Comparison of ENCODE assay signal across 24 cellular contexts in the genomic region with DNA sequence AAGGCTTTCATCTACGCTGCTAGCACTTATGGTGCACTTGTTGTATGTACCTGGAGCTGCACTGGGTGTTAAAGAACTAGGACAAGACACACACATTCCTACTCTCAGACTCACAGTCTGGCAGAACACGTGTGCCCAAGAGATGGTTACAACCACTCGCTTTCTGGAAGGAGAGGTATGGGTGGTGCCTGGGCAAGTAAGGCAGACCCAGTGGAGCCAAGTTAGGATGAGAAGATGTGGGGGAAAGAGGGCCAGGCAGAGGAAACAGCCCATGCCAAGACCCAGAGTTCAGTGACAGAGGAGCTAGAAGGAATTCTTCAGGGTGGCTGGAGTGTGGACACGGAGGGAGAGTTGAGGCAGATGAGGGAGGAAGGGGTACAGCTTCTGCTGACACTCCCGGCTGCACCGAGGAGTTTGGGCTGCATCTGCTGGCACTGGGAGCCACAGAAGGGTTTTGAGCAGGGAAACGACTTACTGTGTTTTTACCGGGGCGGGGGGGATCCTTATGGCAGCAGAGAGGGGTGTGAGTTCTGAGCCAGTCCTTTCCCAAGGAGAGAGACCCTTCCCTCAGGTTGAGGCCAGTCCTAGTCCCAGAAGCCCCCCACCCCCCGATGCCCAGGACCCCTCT. TPM values are rescaled to one million over a fixed set of nuclear protein-coding genes. Genes with fewer than 3 reads are reported as not detected.
DNase-seq lines count a peak whose midpoint lies in the region; ATAC-seq, FAIRE-seq and TF ChIP-seq lines count a peak whose summit lies in the region.
"Had no signal": no experiment of that assay in that cellular context is flagged by ENCODE, and none has a peak within 500 bp of the region (broad histone marks: within the 10 kb centered on the region; RNA-seq: fewer than 3 reads in every experiment).

No MANE protein-coding gene starts in this region.

- TF ChIP-seq POLR2A in suprapubic skin (IDR thresholded peaks at IDR 0.05): no peak

- peaks cover 50% of the 10 kb centered on the region for H3K36me3 Mint-ChIP-seq in CD4-positive, CD25-positive, alpha-beta regulatory T cell

- no peaks in the 10 kb centered on the region for H3K27me3 Mint-ChIP-seq in CD4-positive, CD25-positive, alpha-beta regulatory T cell
- H3K27me3 Mint-ChIP-seq: activated naive CD8-positive, alpha-beta T cell treated with anti-CD3 and anti-CD28 coated beads, Interleukin-2, amount 50 U/mL, for 24 hours; CD4-positive, alpha-beta memory T cell; IgD-negative memory B cell; type B pancreatic cell had no signal

- DNase-seq in NOMO-1 treated with DMSO at 0.1 percent for 48 hours (lab: John Stamatoyannopoulos, UW; ENCODE audit: unreplicated experiment) (peak; percentile 43), NOMO-1 treated with dmso at 0.1 percent for 144 hours (lab: John Stamatoyannopoulos, UW; ENCODE audit: unreplicated experiment) (no peak), SKM-1 treated with dmso at 0.1 percent for 144 hours (lab: John Stamatoyannopoulos, UW; ENCODE audit: unreplicated experiment) (peak; percentile 54), epithelial cell of prostate (ENCODE audit: low read depth, low spot score) (no peak), suprapubic skin (ENCODE audit: low spot score in 2 of 2) (no peak), GM19239 (ENCODE audit: insufficient read length, low spot score) (no peak)
- DNase-seq in CD4-positive, CD25-positive, alpha-beta regulatory T cell: no peak
- DNase-seq in effector CD4-positive, alpha-beta T cell: no peak
- DNase-seq: 8988T; activated effector memory CD4-positive, alpha-beta T cell treated with Interleukin-2 at 50 U/mL for 16 hours; activated naive CD8-positive, alpha-beta T cell treated with anti-CD3 and anti-CD28 coated beads, Interleukin-2, amount 50 U/mL, for 24 hours; CD4-positive, alpha-beta memory T cell; effector CD8-positive, alpha-beta T cell; GM23248; HFFc6; NCI-H1417; SJCRH30 had no signal

- H3K27ac Mint-ChIP-seq in CD4-positive, CD25-positive, alpha-beta regulatory T cell: peak overlapping the region in 2 of 3 donors; percentile 60 to 79
- H3K27ac Mint-ChIP-seq: activated naive CD8-positive, alpha-beta T cell treated with anti-CD3 and anti-CD28 coated beads, Interleukin-2, amount 50 U/mL, for 24 hours; type B pancreatic cell had no signal

- no peak for TF ChIP-seq EP300 in suprapubic skin (IDR thresholded peaks at IDR 0.05)

- no peak overlapping the region for H3K4me3 Mint-ChIP-seq in CD4-positive, CD25-positive, alpha-beta regulatory T cell
- H3K4me3 Mint-ChIP-seq: activated naive CD8-positive, alpha-beta T cell treated with anti-CD3 and anti-CD28 coated beads, Interleukin-2, amount 50 U/mL, for 24 hours; CD4-positive, alpha-beta memory T cell; HFFc6; IgD-negative memory B cell; type B pancreatic cell had no signal

- peaks cover 0 to 4% (median 0%) of the 10 kb centered on the region in 4 donors for H3K4me1 Mint-ChIP-seq in CD4-positive, CD25-positive, alpha-beta regulatory T cell
- H3K4me1 Mint-ChIP-seq: activated naive CD8-positive, alpha-beta T cell treated with anti-CD3 and anti-CD28 coated beads, Interleukin-2, amount 50 U/mL, for 24 hours had no signal

- no peak overlapping the region for H3K4me3 ChIP-seq in CD4-positive, CD25-positive, alpha-beta regulatory T cell (ENCODE audit: low read depth, low read length)
- no peak overlapping the region for H3K4me3 ChIP-seq in suprapubic skin
- H3K4me3 ChIP-seq: GM23248, prostate gland, SJCRH30 had no signal

- H3K27ac ChIP-seq in CD4-positive, CD25-positive, alpha-beta regulatory T cell (ENCODE audit: insufficient read depth, low read length, poor library complexity, severe bottlenecking): no peak overlapping the region
- peak overlapping the region; percentile 55 for H3K27ac ChIP-seq in epithelial cell of prostate
- H3K27ac ChIP-seq in suprapubic skin: no peak overlapping the region
- H3K27ac ChIP-seq: GM23248, prostate gland, SJCRH30, VCaP had no signal

- H3K36me3 ChIP-seq in CD4-positive, CD25-positive, alpha-beta regulatory T cell (ENCODE audit: control insufficient read depth, insufficient read depth, low read length): peaks cover 97% of the 10 kb centered on the region
- H3K36me3 ChIP-seq in suprapubic skin: peaks cover 83% of the 10 kb centered on the region
- H3K36me3 ChIP-seq: prostate gland, SJCRH30 had no signal

- H3K27me3 ChIP-seq in CD4-positive, CD25-positive, alpha-beta regulatory T cell (ENCODE audit: control insufficient read depth, insufficient read depth, low read length): no peaks in the 10 kb centered on the region
- H3K27me3 ChIP-seq in suprapubic skin: no peaks in the 10 kb centered on the region
- H3K27me3 ChIP-seq: SJCRH30 had no signal

- WGBS in suprapubic skin: 83% methylated on average over 10 of the region's 10 CpGs

- no peaks in the 10 kb centered on the region for H3K9me3 ChIP-seq in CD4-positive, CD25-positive, alpha-beta regulatory T cell (ENCODE audit: control insufficient read depth in 2 of 2, low read length in 2 of 2)
- no peaks in the 10 kb centered on the region for H3K9me3 ChIP-seq in suprapubic skin
- H3K9me3 ChIP-seq: prostate gland, SJCRH30 had no signal

- no peak for FAIRE-seq in GM19239 (lab: Jason Lieb, UNC)
- FAIRE-seq: G401.6 had no signal

- no peaks in the 10 kb centered on the region for H3K4me1 ChIP-seq in CD4-positive, CD25-positive, alpha-beta regulatory T cell (ENCODE audit: control insufficient read depth, insufficient read depth, low read length, poor library complexity, severe bottlenecking)
- H3K4me1 ChIP-seq in suprapubic skin: no peaks in the 10 kb centered on the region
- H3K4me1 ChIP-seq: prostate gland, SJCRH30 had no signal

- no peak for TF ChIP-seq CTCF in suprapubic skin (IDR thresholded peaks at IDR 0.05)

- ATAC-seq in CD4-positive, CD25-positive, alpha-beta regulatory T cell (ENCODE audit: low read depth in 2 of 2): no peak
- ATAC-seq: activated naive CD8-positive, alpha-beta T cell treated with anti-CD3 and anti-CD28 coated beads, Interleukin-2, amount 50 U/mL, for 24 hours had no signal

- H3K9me3 Mint-ChIP-seq in CD4-positive, CD25-positive, alpha-beta regulatory T cell: no peaks in the 10 kb centered on the region
- H3K9me3 Mint-ChIP-seq: activated naive CD8-positive, alpha-beta T cell treated with anti-CD3 and anti-CD28 coated beads, Interleukin-2, amount 50 U/mL, for 24 hours; CD4-positive, alpha-beta memory T cell; HFFc6; type B pancreatic cell had no signal

RNA-seq across cellular contexts. Expression of a gene that starts 59.0 kb away (rescaled TPM):
- total RNA-seq in CD4-positive, CD25-positive, alpha-beta regulatory T cell: not detected
- under 1 TPM in 1 of 4 donors, not detected in 3; 0.18 TPM for polyA plus RNA-seq in CD4-positive, CD25-positive, alpha-beta regulatory T cell
- 1 to 10 TPM in 2 of 4 donors, under 1 TPM in 2; 0.65 to 5.8 (median 3.0) TPM for total RNA-seq in suprapubic skin
- total RNA-seq: CD4-positive, alpha-beta memory T cell; mononuclear cell; T-helper 2 cell treated with Interferon-gamma antibody and Interleukin-4, amounts not matched to agents 100 ng/mL and 5 ng/mL, for 36 hours had no signal
- polyA plus RNA-seq: CD4-positive, alpha-beta memory T cell; IgD-negative memory B cell had no signal

Comparison
In these comparisons a context has a peak if more than half of its experiments do, and no peak if none do; other contexts are left out.
1. DNase-seq: peak in NOMO-1 treated with DMSO at 0.1 percent for 48 hours (single experiment) and SKM-1 treated with dmso at 0.1 percent for 144 hours (single experiment); none in NOMO-1 treated with dmso at 0.1 percent for 144 hours (single experiment), CD4-positive, CD25-positive, alpha-beta regulatory T cell (0 of 3), epithelial cell of prostate (single experiment), suprapubic skin (0 of 2), GM19239 (single experiment) and effector CD4-positive, alpha-beta T cell (single experiment).